ENCODE assay signal across 9 cellular contexts in the genomic region with DNA sequence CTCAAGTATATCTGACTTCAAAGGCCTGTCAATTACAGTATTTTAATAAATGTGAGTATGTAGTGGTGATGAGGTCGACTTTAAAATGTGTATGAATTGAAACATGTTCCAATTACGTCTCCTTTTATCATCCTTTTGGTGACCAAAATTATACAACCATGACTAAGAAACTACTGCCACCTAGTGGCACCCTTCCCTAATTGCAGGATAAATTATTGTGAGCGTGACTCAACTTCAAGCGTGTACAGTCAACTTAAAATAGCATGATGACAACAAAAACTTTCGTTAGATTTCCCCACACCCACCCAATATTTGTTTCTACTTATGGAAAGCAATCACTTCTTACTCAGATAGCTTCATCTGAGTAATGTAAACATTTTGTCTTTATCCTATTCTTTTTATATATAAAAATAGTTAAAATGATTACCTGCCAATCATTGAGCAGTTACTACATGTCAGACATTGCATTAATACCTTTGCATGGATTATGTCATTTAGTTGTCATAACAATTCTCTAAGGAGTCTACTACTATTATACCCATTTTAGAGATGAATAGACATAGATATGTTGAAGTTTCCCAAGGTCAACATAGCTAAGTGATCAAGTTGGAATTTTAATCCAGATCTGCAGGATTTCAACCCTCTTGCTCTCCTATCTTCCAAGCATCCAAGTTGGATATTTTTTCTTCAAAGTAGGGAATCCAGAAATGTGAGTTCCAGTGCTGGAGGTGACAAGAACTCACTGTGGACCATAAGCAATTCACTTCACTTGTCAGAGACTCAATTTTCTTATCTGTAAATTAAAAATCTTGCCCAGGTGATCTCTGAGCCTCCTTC.
DNase-seq lines count a peak whose midpoint lies in the region; ATAC-seq and TF ChIP-seq lines count a peak whose summit lies in the region.
"Had no signal": no experiment of that assay in that cellular context is flagged by ENCODE, and none has a peak within 500 bp of the region (broad histone marks: within the 10 kb centered on the region; RNA-seq: fewer than 3 reads in every experiment).

No MANE protein-coding gene starts in this region.

- H3K4me3 ChIP-seq in astrocyte of the cerebellum (ENCODE audit: low read depth, low read length) = no peak overlapping the region

- intact Hi-C loops in left colon (cut with DNase I, micrococcal nuclease) = loop anchor here in 1 of 2 donors (10.0 kb wide), 1 partner anchor 435 kb away; no protein-coding TSS in a partner anchor

- peaks cover 7% of the 10 kb centered on the region for H3K27me3 Mint-ChIP-seq in activated CD4-positive, alpha-beta T cell treated with anti-CD3 and anti-CD28 coated beads, Interleukin-2, amount 10 ng/mL, durations not matched to agents 7 days and 5 days

- no peak for ATAC-seq in left colon
- ATAC-seq in GM21360 (IDR thresholded peaks at IDR 0.05; ENCODE audit: unreplicated experiment) = no peak

- no peaks in the 10 kb centered on the region for H3K36me3 Mint-ChIP-seq in activated CD4-positive, alpha-beta T cell treated with anti-CD3 and anti-CD28 coated beads, Interleukin-2, amount 10 ng/mL, durations not matched to agents 7 days and 5 days (ENCODE audit: low read depth)

- peak; percentile 34 for DNase-seq in activated CD4-positive, alpha-beta T cell treated with anti-CD3 and anti-CD28 coated beads, Interleukin-2, amount 10 ng/mL, durations not matched to agents 7 days and 5 days
- DNase-seq in activated CD4-positive, alpha-beta T cell treated with anti-CD3 and anti-CD28 coated beads for 1 hour = no peak
- DNase-seq in astrocyte of the cerebellum (ENCODE audit: low read depth) (peak; percentile 11), lung microvascular endothelial cell (ENCODE audit: low read depth in 2 of 2) (peak; percentile 69 to 70), left colon (no peak), hepatic stellate cell (ENCODE audit: low spot score) (no peak)

- peak; percentile 83 for TF ChIP-seq CTCF in LNCAP (IDR thresholded peaks at IDR 0.05)
- peak; percentile 49 for TF ChIP-seq CTCF in astrocyte of the cerebellum (IDR thresholded peaks at IDR 0.05; ENCODE audit: low read depth, low read length, missing control alignments)

- H3K27ac Mint-ChIP-seq in activated CD4-positive, alpha-beta T cell treated with anti-CD3 and anti-CD28 coated beads, Interleukin-2, amount 10 ng/mL, durations not matched to agents 7 days and 5 days = no peak overlapping the region

- H3K9me3 Mint-ChIP-seq in activated CD4-positive, alpha-beta T cell treated with anti-CD3 and anti-CD28 coated beads, Interleukin-2, amount 10 ng/mL, durations not matched to agents 7 days and 5 days = peaks cover 7% of the 10 kb centered on the region

- no peaks in the 10 kb centered on the region for H3K4me1 Mint-ChIP-seq in activated CD4-positive, alpha-beta T cell treated with anti-CD3 and anti-CD28 coated beads, Interleukin-2, amount 10 ng/mL, durations not matched to agents 7 days and 5 days
- H3K4me1 Mint-ChIP-seq: central memory CD8-positive, alpha-beta T cell had no signal

- in situ Hi-C loops in astrocyte of the cerebellum (cut with HindIII; ENCODE audit: low sequenced_read_pairs) = no loop called here

- CTCF ChIA-PET in activated CD4-positive, alpha-beta T cell treated with anti-CD3 and anti-CD28 coated beads, Interleukin-2, amount 10 ng/mL, durations not matched to agents 7 days and 5 days (lab: Charles Lee) = no interaction called here

- POLR2A ChIA-PET in activated CD4-positive, alpha-beta T cell treated with anti-CD3 and anti-CD28 coated beads, Interleukin-2, amount 10 ng/mL, durations not matched to agents 7 days and 5 days (lab: Charles Lee) = no interaction called here

- H3K4me3 Mint-ChIP-seq in activated CD4-positive, alpha-beta T cell treated with anti-CD3 and anti-CD28 coated beads, Interleukin-2, amount 10 ng/mL, durations not matched to agents 7 days and 5 days = no peak overlapping the region
- H3K4me3 Mint-ChIP-seq: central memory CD8-positive, alpha-beta T cell had no signal

Comparison
In these comparisons a context has a peak if more than half of its experiments do, and no peak if none do; other contexts are left out.
1. DNase-seq: peak in activated CD4-positive, alpha-beta T cell treated with anti-CD3 and anti-CD28 coated beads, Interleukin-2, amount 10 ng/mL, durations not matched to agents 7 days and 5 days (single experiment), astrocyte of the cerebellum (single experiment) and lung microvascular endothelial cell (2 of 2); none in activated CD4-positive, alpha-beta T cell treated with anti-CD3 and anti-CD28 coated beads for 1 hour (single experiment), left colon (0 of 2) and hepatic stellate cell (single experiment).